1 cellular context compared by ENCODE assay signal in the genomic region with DNA sequence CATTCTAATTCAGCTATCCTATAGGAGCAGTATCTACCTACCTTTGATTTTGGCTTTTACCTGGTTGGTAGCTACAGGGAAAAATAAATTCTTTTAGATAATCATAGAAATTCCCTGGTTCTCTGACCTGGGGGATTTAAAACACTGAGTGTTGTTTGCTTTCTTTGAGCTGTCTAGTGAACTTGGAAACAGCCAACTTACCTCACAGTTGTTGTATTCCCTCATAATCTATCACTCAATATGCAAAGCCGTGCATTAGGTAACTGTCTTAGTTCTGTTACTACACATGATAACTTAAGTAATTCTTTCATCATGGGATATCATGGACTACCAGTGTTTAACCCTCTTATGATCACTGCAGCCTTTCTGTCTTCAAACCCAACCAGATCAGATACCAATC.
TF ChIP-seq lines count a peak whose summit lies in the region.

No MANE protein-coding gene starts in this region.

TF ChIP-seq in HepG2, 621 proteins besides CTCF, POLR2A, EP300 and RAD21 (continued from another document):
- no peak for TF ChIP-seq ZNF260 (CRISPR knock-in tag; IDR thresholded peaks at IDR 0.05; ENCODE audit: borderline replicate concordance, low read depth)
- TF ChIP-seq PTBP1 (IDR thresholded peaks at IDR 0.05; ENCODE audit: low read depth, low read length, poor library complexity, severe bottlenecking): no peak
